Comparison of ENCODE assay signal across 8 cellular contexts in the genomic region with DNA sequence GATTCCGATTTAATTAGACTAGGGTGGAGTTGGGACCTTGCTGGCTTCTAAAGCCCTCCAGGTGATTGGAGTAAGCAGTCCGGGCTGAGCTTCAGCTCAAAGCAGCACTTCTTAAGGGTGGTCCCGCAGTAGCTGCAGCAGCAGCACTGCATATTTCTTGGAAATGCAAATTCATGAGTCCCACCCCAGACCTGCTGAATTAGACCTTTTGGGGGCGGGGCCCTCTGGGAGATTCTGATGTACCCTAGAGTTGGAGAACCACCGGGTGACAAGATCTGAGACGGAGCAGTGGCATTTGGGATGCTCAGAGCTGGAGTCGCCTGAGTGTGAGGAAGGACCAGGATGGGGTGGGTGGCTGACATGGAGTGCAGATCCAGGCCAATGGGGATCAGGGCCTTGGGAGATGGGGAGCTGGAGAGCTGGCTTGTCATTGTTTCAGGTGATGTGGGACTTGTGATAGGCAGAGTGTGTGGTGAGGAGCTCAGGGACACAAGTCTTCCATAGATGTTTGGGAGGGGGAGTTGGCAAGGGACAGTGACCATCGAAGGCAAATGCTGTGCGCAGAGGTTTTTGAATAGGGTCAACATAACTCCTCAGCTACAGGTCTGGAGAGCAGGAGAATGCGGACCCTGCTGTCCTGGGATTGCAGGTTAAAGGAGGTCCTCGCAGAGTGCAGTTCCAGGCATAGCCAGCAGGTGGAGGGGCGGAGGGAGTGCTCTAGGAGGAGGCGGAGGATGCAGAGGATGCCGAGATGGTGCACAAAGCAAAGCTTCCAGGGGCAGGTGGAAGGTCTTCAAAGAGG.
DNase-seq lines count a peak whose midpoint lies in the region; ATAC-seq and TF ChIP-seq lines count a peak whose summit lies in the region.

No MANE protein-coding gene starts in this region.

- TF ChIP-seq POLR2A in ovary (IDR thresholded peaks at IDR 0.05) (no peak), uterus (IDR thresholded peaks at IDR 0.05) (no peak)

- no peaks in the 10 kb centered on the region for H3K4me1 ChIP-seq in ovary (ENCODE audit: insufficient read depth)
- no peaks in the 10 kb centered on the region for H3K4me1 ChIP-seq in uterus

- no peaks in the 10 kb centered on the region for H3K9me3 ChIP-seq in ovary
- H3K9me3 ChIP-seq in uterus: no peaks in the 10 kb centered on the region

- H3K27ac ChIP-seq in ovary (no peak overlapping the region), uterus (no peak overlapping the region)

- DNase-seq in 8988T (peak; percentile 78), NCI-H82 treated with DMSO at 0.1 percent for 48 hours (lab: John Stamatoyannopoulos, UW; ENCODE audit: unreplicated experiment) (peak; percentile 14), activated T-cell treated with anti-CD3 and anti-CD28 coated beads for 48 hours (ENCODE audit: low read depth) (peak; percentile 48), fibroblast of villous mesenchyme (ENCODE audit: low read depth) (peak; percentile 54), ovary (peak; percentile 28 to 68 (median 47)), uterus (peak; percentile 22 to 38)

- ATAC-seq in HG03025 (IDR thresholded peaks at IDR 0.05; ENCODE audit: low FRiP score, unreplicated experiment): peak; percentile 72

- no peak overlapping the region for H3K4me3 ChIP-seq in fibroblast of villous mesenchyme (ENCODE audit: low read depth, low read length)
- H3K4me3 ChIP-seq in ovary: no peak overlapping the region
- no peak overlapping the region for H3K4me3 ChIP-seq in uterus

- H3K36me3 ChIP-seq in ovary: no peaks in the 10 kb centered on the region
- H3K36me3 ChIP-seq in uterus: no peaks in the 10 kb centered on the region

- no peak for TF ChIP-seq EP300 in ovary (IDR thresholded peaks at IDR 0.05)

- TF ChIP-seq CTCF in GM12874 (IDR thresholded peaks at IDR 0.05; ENCODE audit: insufficient read depth, low read depth, low read length) (peak; percentile 93), fibroblast of villous mesenchyme (IDR thresholded peaks at IDR 0.05; ENCODE audit: insufficient read depth, low read depth, low read length) (peak; percentile 97), ovary (IDR thresholded peaks at IDR 0.05) (peak in 2 of 3 donors; percentile 22 to 40), uterus (IDR thresholded peaks at IDR 0.05) (peak; percentile 39 to 55 (median 50))

- WGBS in ovary, 3 donors: 49 to 56% (median 50%) methylated on average over 14 of the region's 14 CpGs

- intact Hi-C loops in ovary (cut with DNase I) (loop anchor here in 1 of 4 donors (5.0 kb wide), 1 partner anchor 1211 kb away; no protein-coding TSS in a partner anchor), uterus (cut with DNase I; ENCODE audit: low total_unique reads) (no loop called here)

- H3K27me3 ChIP-seq in ovary (no peaks in the 10 kb centered on the region), uterus (no peaks in the 10 kb centered on the region)

Comparison
In these comparisons a context has a peak if more than half of its experiments do, and no peak if none do; other contexts are left out.
1. DNase-seq: peak in every context shown above with its lines; median percentile 78 in 8988T; 54 in fibroblast of villous mesenchyme; 48 in activated T-cell treated with anti-CD3 and anti-CD28 coated beads for 48 hours; 47 in ovary; 30 in uterus; 14 in NCI-H82 treated with DMSO at 0.1 percent for 48 hours.
2. CTCF ChIP-seq: peak in every context shown above with its lines; median percentile 97 in fibroblast of villous mesenchyme; 93 in GM12874; 50 in uterus; 31 in ovary.